ENCODE assay signal across 21 cellular contexts in genomic region chrX:71225661-71226060, GRCh38. TPM values are rescaled to one million over a fixed set of nuclear protein-coding genes. Genes with fewer than 3 reads are reported as not detected.
"Had no signal": no experiment of that assay in that cellular context is flagged by ENCODE, and none has a peak within 500 bp of the region (broad histone marks: within the 10 kb centered on the region; RNA-seq: fewer than 3 reads in every experiment).

No MANE protein-coding gene starts in this region.

- H3K79me2 ChIP-seq: parathyroid adenoma had no signal

- H3K4me1 ChIP-seq: ascending aorta, heart right ventricle, left lung, parathyroid adenoma, stomach, uterus had no signal

- H3K27me3 ChIP-seq: ascending aorta, left lung, stomach, thyroid gland, uterus had no signal

- H3K9me3 ChIP-seq: ascending aorta, heart right ventricle, left lung, stomach, thyroid gland, uterus had no signal

- H3K4me3 Mint-ChIP-seq: activated CD4-positive, alpha-beta memory T cell treated with anti-CD3 and anti-CD28 coated beads for 36 hours; activated naive CD8-positive, alpha-beta T cell treated with anti-CD3 and anti-CD28 coated beads, Interleukin-2, amount 10 ng/mL, durations not matched to agents 7 days and 5 days; activated T-cell treated with anti-CD3 and anti-CD28 coated beads, Interleukin-2, amount 50 U/mL, for 72 hours; memory B cell; T-helper 2 cell treated with Interferon-gamma antibody and Interleukin-4, amounts not matched to agents 5 μg/mL and 100 μg/mL, for 36 hours had no signal

- DNase-seq: activated CD4-positive, alpha-beta memory T cell treated with anti-CD3 and anti-CD28 coated beads for 36 hours; activated CD4-positive, alpha-beta T cell treated with anti-CD3 and anti-CD28 coated beads for 1 hour; activated gamma-delta T cell treated with Interleukin-2 at 50 U/mL for 16 hours; activated naive CD8-positive, alpha-beta T cell treated with anti-CD3 and anti-CD28 coated beads, Interleukin-2, amount 10 ng/mL, durations not matched to agents 7 days and 5 days; activated T-cell treated with anti-CD3 and anti-CD28 coated beads, Interleukin-2, amount 50 U/mL, for 72 hours; foreskin melanocyte; heart right ventricle; islet precursor cell; left lung; retina; stimulated activated CD4-positive, alpha-beta T cell treated with anti-CD3 and anti-CD28 coated beads, Interleukin-15, amount 100 ng/mL, for 24 hours; stimulated activated CD4-positive, alpha-beta T cell treated with anti-CD3 and anti-CD28 coated beads, Interleukin-4, amount 100 ng/mL, for 4 hours; stomach; thyroid gland; uterus had no signal

- H3K4me1 Mint-ChIP-seq: activated naive CD8-positive, alpha-beta T cell treated with anti-CD3 and anti-CD28 coated beads, Interleukin-2, amount 10 ng/mL, durations not matched to agents 7 days and 5 days; memory B cell had no signal

- H3K9me3 Mint-ChIP-seq: activated CD4-positive, alpha-beta memory T cell treated with anti-CD3 and anti-CD28 coated beads for 36 hours; activated naive CD8-positive, alpha-beta T cell treated with anti-CD3 and anti-CD28 coated beads, Interleukin-2, amount 10 ng/mL, durations not matched to agents 7 days and 5 days; activated T-cell treated with anti-CD3 and anti-CD28 coated beads, Interleukin-2, amount 50 U/mL, for 72 hours; memory B cell; T-helper 2 cell treated with Interferon-gamma antibody and Interleukin-4, amounts not matched to agents 5 μg/mL and 100 μg/mL, for 36 hours had no signal

- H3K36me3 Mint-ChIP-seq: activated CD4-positive, alpha-beta memory T cell treated with anti-CD3 and anti-CD28 coated beads for 36 hours; activated naive CD8-positive, alpha-beta T cell treated with anti-CD3 and anti-CD28 coated beads, Interleukin-2, amount 10 ng/mL, durations not matched to agents 7 days and 5 days; memory B cell had no signal

- H2AFZ ChIP-seq: parathyroid adenoma had no signal

- H3K27ac ChIP-seq: ascending aorta, heart right ventricle, left lung, parathyroid adenoma, stomach, thyroid gland, uterus had no signal

- H3K36me3 ChIP-seq: ascending aorta, heart right ventricle, left lung, stomach, thyroid gland, uterus had no signal

- H3K27ac Mint-ChIP-seq: activated CD4-positive, alpha-beta memory T cell treated with anti-CD3 and anti-CD28 coated beads for 36 hours; activated naive CD8-positive, alpha-beta T cell treated with anti-CD3 and anti-CD28 coated beads, Interleukin-2, amount 10 ng/mL, durations not matched to agents 7 days and 5 days; activated T-cell treated with anti-CD3 and anti-CD28 coated beads, Interleukin-2, amount 50 U/mL, for 72 hours; memory B cell; T-helper 2 cell treated with Interferon-gamma antibody and Interleukin-4, amounts not matched to agents 5 μg/mL and 100 μg/mL, for 36 hours had no signal

- H3K4me3 ChIP-seq: ascending aorta, heart right ventricle, left lung, stomach, thyroid gland, uterus had no signal

RNA-seq across cellular contexts. Expression of gene GJB1, which starts 2.6 kb away (rescaled TPM):
- total RNA-seq: activated CD4-positive, alpha-beta memory T cell treated with anti-CD3 and anti-CD28 coated beads for 36 hours; ascending aorta; endothelial cell of umbilical vein; heart right ventricle; skeletal muscle tissue; thyroid gland had no signal
